In the genomic region with DNA sequence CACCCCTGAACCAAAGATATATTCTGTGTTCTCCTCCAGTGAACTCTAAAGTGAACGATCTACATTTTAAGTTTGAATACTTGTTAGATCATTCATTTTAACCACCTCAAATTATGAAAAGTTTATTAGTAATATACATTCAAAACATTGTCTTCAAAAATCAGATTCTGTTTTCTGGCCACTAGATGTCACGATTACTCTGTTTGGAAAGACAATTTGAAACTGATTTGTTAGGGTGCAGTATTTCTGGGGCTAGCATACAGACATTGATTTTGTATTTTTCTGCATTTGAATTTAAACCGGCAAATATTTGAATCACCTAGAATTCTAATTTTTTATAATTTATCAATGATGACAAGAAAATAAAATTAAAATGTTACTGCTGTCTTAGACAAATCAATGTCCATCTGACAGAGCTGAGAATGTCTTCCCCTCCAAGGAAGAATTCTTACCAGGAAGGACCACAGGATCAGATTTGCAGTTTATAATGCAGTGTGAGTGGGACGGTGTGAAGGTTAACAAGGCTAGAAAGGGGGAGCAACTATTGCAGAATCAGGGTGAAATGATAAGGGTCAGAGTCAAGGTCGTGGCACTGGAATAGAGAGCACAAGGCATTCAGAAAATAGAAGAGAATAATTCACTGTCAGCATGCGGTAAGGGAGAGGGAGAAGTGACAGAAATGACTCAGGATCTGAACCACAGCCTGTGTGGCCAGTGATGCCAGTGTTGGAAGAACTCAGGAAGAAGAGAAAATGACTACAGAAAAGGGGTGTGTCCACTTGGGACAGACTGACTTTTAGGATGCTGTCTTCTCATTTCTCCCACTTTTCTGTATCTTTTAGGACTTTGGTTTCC, we compare ENCODE assay signal across 9 cellular contexts.
DNase-seq lines count a peak whose midpoint lies in the region; ATAC-seq, FAIRE-seq and TF ChIP-seq lines count a peak whose summit lies in the region.
"Had no signal": no experiment of that assay in that cellular context is flagged by ENCODE, and none has a peak within 500 bp of the region (broad histone marks: within the 10 kb centered on the region; RNA-seq: fewer than 3 reads in every experiment).

No MANE protein-coding gene starts in this region.

- ATAC-seq in GM21526 (IDR thresholded peaks at IDR 0.05; ENCODE audit: low FRiP score, unreplicated experiment) (peak; percentile 55), PC-3 (peak; percentile 64), pancreas (peak in 3 of 4 donors; percentile 49 to 57 (median 54)), sciatic nerve (no peak), GM19455 (IDR thresholded peaks at IDR 0.05; ENCODE audit: unreplicated experiment) (no peak)

- intact Hi-C loops in PC-3 (cut with micrococcal nuclease): loop anchor here (2.0 to 10.0 kb wide), 4 partner anchors 131 to 739 kb away; a partner anchor contains a TSS
- intact Hi-C loops in pancreas (cut with DNase I): loop anchor here in 1 of 3 donors (10.0 kb wide), 1 partner anchor 731 kb away; no protein-coding TSS in a partner anchor
- intact Hi-C loops in sciatic nerve (cut with DNase I): no loop called here

- H3K27me3 ChIP-seq in PC-3 (ENCODE audit: low read length) (no peaks in the 10 kb centered on the region), pancreas (no peaks in the 10 kb centered on the region)

- TF ChIP-seq CTCF in PC-3 (conservative IDR thresholded peaks at IDR 0.05; ENCODE audit: low read depth, low read length) (peak; percentile 78), pancreas (IDR thresholded peaks at IDR 0.05) (peak in 3 of 4 donors; percentile 34 to 47 (median 35))

- no peaks in the 10 kb centered on the region for H3K9me2 ChIP-seq in PC-3 (replicated peaks; ENCODE audit: low read length)

- H2AFZ ChIP-seq in PC-3 (ENCODE audit: low read length): no peak overlapping the region

- FAIRE-seq in pancreas (lab: Jason Lieb, UNC): peak; percentile 89

- CTCF ChIA-PET in PC-3 (lab: Charles Lee): interaction anchor here (0.5 kb wide), 1 partner anchor 735 kb away, joined by 4 read pairs; no protein-coding TSS in a partner anchor

- WGBS in pancreas, 2 donors: 7 to 8% methylated on average over 6 of the region's 6 CpGs

- peak overlapping the region; percentile 56 for H3K4me2 ChIP-seq in PC-3 (ENCODE audit: low read length)

- no peaks in the 10 kb centered on the region for H4K20me1 ChIP-seq in PC-3 (ENCODE audit: low read length)

- H3K9ac ChIP-seq in PC-3 (ENCODE audit: low read length): no peak overlapping the region

- H3K27ac ChIP-seq in PC-3 (ENCODE audit: low read length): no peak overlapping the region
- H3K27ac ChIP-seq in pancreas: no peak overlapping the region
- H3K27ac ChIP-seq: epithelial cell of prostate had no signal

- H3K9me3 ChIP-seq in PC-3 (ENCODE audit: low read length) (no peaks in the 10 kb centered on the region), pancreas (peaks cover 0 to 2% (median 0%) of the 10 kb centered on the region in 4 donors)

- H3K36me3 ChIP-seq in PC-3 (ENCODE audit: low read depth, low read length): no peaks in the 10 kb centered on the region; the same call in 1 of the 2 replicates
- H3K36me3 ChIP-seq in pancreas: no peaks in the 10 kb centered on the region

- DNase-seq in AML-193 (lab: John Stamatoyannopoulos, UW): peak; percentile 31 to 43
- peak; percentile 55 for DNase-seq in PC-3
- peak; percentile 62 to 77 for DNase-seq in erythroblast (lab: John Stamatoyannopoulos, UW)
- no peak for DNase-seq in pancreas
- DNase-seq in sciatic nerve (ENCODE audit: low spot score): no peak
- no peak for DNase-seq in COLO668 (lab: John Stamatoyannopoulos, UW; ENCODE audit: unreplicated experiment)

- H3K79me2 ChIP-seq in PC-3 (ENCODE audit: low read length): no peaks in the 10 kb centered on the region

- H3K4me3 ChIP-seq in PC-3 (ENCODE audit: low read length): no peak overlapping the region
- no peak overlapping the region for H3K4me3 ChIP-seq in pancreas

- POLR2A ChIA-PET in PC-3 (lab: Charles Lee; ENCODE audit: unreplicated experiment): no interaction called here

- no peaks in the 10 kb centered on the region for H3F3A ChIP-seq in PC-3 (ENCODE audit: low read length, unreplicated experiment)

- H3K4me1 ChIP-seq in PC-3 (ENCODE audit: insufficient read depth, low read length) (peaks cover 6% of the 10 kb centered on the region), pancreas (peaks cover 0 to 4% (median 0%) of the 10 kb centered on the region in 3 donors)

- TF ChIP-seq POLR2A in erythroblast (IDR thresholded peaks at IDR 0.05; ENCODE audit: low read length): no peak

- no TSS peak for BruUV-seq in PC-3 (replicated peaks; lab: Mats Ljungman, UMichigan)

Comparison
In these comparisons a context has a peak if more than half of its experiments do, and no peak if none do; other contexts are left out.
1. DNase-seq: peak in AML-193 (2 of 2), PC-3 (single experiment) and erythroblast (2 of 2); none in pancreas (0 of 6), sciatic nerve (single experiment) and COLO668 (single experiment).
2. ATAC-seq: peak in GM21526 (single experiment), PC-3 (single experiment) and pancreas (3 of 4); none in sciatic nerve (single experiment) and GM19455 (single experiment).